ENCODE assay signal across 8 cellular contexts in the genomic region with DNA sequence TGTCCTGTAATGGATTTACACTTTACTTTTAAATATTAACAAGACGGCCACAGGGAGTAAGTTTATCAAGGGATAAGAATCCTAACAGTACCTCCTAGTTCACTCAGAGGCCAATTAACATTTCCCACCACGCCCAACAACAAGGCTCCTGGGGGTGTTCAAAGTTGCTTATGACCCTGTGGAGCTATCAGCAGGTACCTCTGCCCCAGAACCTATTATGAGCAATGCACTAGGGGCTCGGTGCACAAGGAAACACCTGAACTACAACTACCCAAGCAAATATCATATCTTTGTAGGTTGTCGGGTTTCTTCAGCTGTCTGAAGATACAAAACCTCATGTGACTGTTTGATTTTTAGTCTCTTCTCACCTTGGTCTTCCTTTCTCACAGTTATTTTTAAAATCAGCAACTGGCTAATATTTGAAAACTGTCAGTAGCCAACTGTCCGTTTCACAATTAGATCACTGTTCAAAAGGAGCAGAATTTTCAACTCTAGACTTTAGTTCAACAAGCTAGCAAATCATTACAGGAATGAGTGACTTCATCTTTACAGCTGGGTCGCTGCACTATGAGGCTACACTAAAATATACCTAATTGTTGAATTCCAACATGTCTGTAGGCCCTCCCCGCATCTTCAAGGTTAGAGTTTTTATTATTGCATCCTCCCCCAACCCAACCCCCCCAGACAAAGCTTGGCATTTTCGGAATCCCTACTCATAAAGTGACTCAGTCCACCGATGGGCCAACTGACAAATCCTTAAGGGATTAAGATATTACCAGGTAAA. TPM values are rescaled to one million over a fixed set of nuclear protein-coding genes. Genes with fewer than 3 reads are reported as not detected.
DNase-seq lines count a peak whose midpoint lies in the region; ATAC-seq and TF ChIP-seq lines count a peak whose summit lies in the region.

No MANE protein-coding gene starts in this region.

- H3K4me1 Mint-ChIP-seq in T-helper 17 cell = peaks cover 51% of the 10 kb centered on the region
- peaks cover 79% of the 10 kb centered on the region for H3K4me1 Mint-ChIP-seq in stimulated activated naive CD8-positive, alpha-beta T cell treated with anti-CD3 and anti-CD28 coated beads, Interleukin-15, amount 100 ng/mL, for 72 hours

- H3K36me3 ChIP-seq in neutrophil = peaks cover 3% of the 10 kb centered on the region
- H3K36me3 ChIP-seq in testis (ENCODE audit: low read depth, missing control alignments) = no peaks in the 10 kb centered on the region

- H3K4me3 ChIP-seq in neutrophil (ENCODE audit: low read depth in 1 of 2, low read length in 1 of 2) (peak overlapping the region in 1 of 2 experiments; percentile 34), testis (no peak overlapping the region)

- H3K36me3 Mint-ChIP-seq in T-helper 17 cell (ENCODE audit: low read depth) = peaks cover 3% of the 10 kb centered on the region

- peak; percentile 57 for ATAC-seq in GM18511 (IDR thresholded peaks at IDR 0.05; ENCODE audit: unreplicated experiment)
- peak; percentile 53 for ATAC-seq in HG02885 (IDR thresholded peaks at IDR 0.05; ENCODE audit: poor library complexity, unreplicated experiment)
- ATAC-seq in T-helper 17 cell = no peak
- no peak for ATAC-seq in stimulated activated naive CD8-positive, alpha-beta T cell treated with anti-CD3 and anti-CD28 coated beads, Interleukin-15, amount 100 ng/mL, for 72 hours

- DNase-seq in T-helper 17 cell (no peak), cerebellum (ENCODE audit: low spot score) (no peak), testis (no peak), NCI-H2196 treated with DMSO at 0.1 percent for 48 hours (lab: John Stamatoyannopoulos, UW; ENCODE audit: unreplicated experiment) (no peak)
- no peak for DNase-seq in stimulated activated naive CD8-positive, alpha-beta T cell treated with anti-CD3 and anti-CD28 coated beads, Interleukin-15, amount 100 ng/mL, for 72 hours

- H3K27ac ChIP-seq in neutrophil (peak overlapping the region; percentile 86), testis (peak overlapping the region in 1 of 2 donors; percentile 39)

- H3K9me3 ChIP-seq in T-helper 17 cell (ENCODE audit: control insufficient read depth, low read length, poor library complexity, severe bottlenecking) (no peaks in the 10 kb centered on the region), neutrophil (no peaks in the 10 kb centered on the region), testis (no peaks in the 10 kb centered on the region)

- peaks cover 99 to 100% of the 10 kb centered on the region in 2 experiments for H3K4me1 ChIP-seq in neutrophil (ENCODE audit: control insufficient read depth in 1 of 2, insufficient read depth in 1 of 2, low read depth in 1 of 2, low read length in 1 of 2)
- H3K4me1 ChIP-seq in testis = peaks cover 87% of the 10 kb centered on the region

- intact Hi-C loops in testis (cut with DNase I; ENCODE audit: low total_unique reads) = no loop called here

- H3K27me3 ChIP-seq in neutrophil = no peaks in the 10 kb centered on the region
- no peaks in the 10 kb centered on the region for H3K27me3 ChIP-seq in testis

- peak overlapping the region; percentile 95 for H3K27ac Mint-ChIP-seq in T-helper 17 cell
- no peak overlapping the region for H3K27ac Mint-ChIP-seq in stimulated activated naive CD8-positive, alpha-beta T cell treated with anti-CD3 and anti-CD28 coated beads, Interleukin-15, amount 100 ng/mL, for 72 hours

- no peaks in the 10 kb centered on the region for H3K27me3 Mint-ChIP-seq in T-helper 17 cell
- no peaks in the 10 kb centered on the region for H3K27me3 Mint-ChIP-seq in stimulated activated naive CD8-positive, alpha-beta T cell treated with anti-CD3 and anti-CD28 coated beads, Interleukin-15, amount 100 ng/mL, for 72 hours

- no peak for TF ChIP-seq CTCF in neutrophil (IDR thresholded peaks at IDR 0.05)
- TF ChIP-seq CTCF in testis (IDR thresholded peaks at IDR 0.05) = no peak

- peak overlapping the region; percentile 43 for H3K4me3 Mint-ChIP-seq in T-helper 17 cell
- no peak overlapping the region for H3K4me3 Mint-ChIP-seq in stimulated activated naive CD8-positive, alpha-beta T cell treated with anti-CD3 and anti-CD28 coated beads, Interleukin-15, amount 100 ng/mL, for 72 hours

- no peaks in the 10 kb centered on the region for H3K9me3 Mint-ChIP-seq in stimulated activated naive CD8-positive, alpha-beta T cell treated with anti-CD3 and anti-CD28 coated beads, Interleukin-15, amount 100 ng/mL, for 72 hours

- no peak for TF ChIP-seq POLR2A in testis (IDR thresholded peaks at IDR 0.05)

- 73 to 84% methylated on average over 9 of the region's 9 CpGs for WGBS in testis, 2 donors

RNA-seq across cellular contexts. Expression of a gene that starts 38.1 kb away (rescaled TPM):
- total RNA-seq in T-helper 17 cell (10 to 100 TPM; 17.3 to 19.0 TPM), cerebellum (38.2 TPM), testis (10 to 100 TPM; 63.4 to 69.7 TPM)
- 56.9 TPM for polyA plus RNA-seq in testis (ENCODE audit: insufficient read depth, low read depth, low replicate concordance)

Comparison
In these comparisons a context has a peak if more than half of its experiments do, and no peak if none do; other contexts are left out.
1. ATAC-seq: peak in GM18511 (single experiment) and HG02885 (single experiment); none in T-helper 17 cell (single experiment) and stimulated activated naive CD8-positive, alpha-beta T cell treated with anti-CD3 and anti-CD28 coated beads, Interleukin-15, amount 100 ng/mL, for 72 hours (single experiment).